In genomic region chr6:9254251-9254650, GRCh38 we compare ENCODE assay signal across 24 cellular contexts.
"Had no signal": no experiment of that assay in that cellular context is flagged by ENCODE, and none has a peak within 500 bp of the region (broad histone marks: within the 10 kb centered on the region; RNA-seq: fewer than 3 reads in every experiment).

No MANE protein-coding gene starts in this region.

- DNase-seq: IMR-90; Karpas-422; KG1; MG63; NCI-H1092; NCI-H1105 treated with DMSO at 0.1 percent for 48 hours; NCI-H1417 treated with DMSO at 0.1 percent for 48 hours; NCI-H146; NCI-H1694 treated with DMSO at 0.1 percent for 48 hours; NCI-H2029; NCI-H2081 treated with DMSO at 0.1 percent for 48 hours; NCI-H2171; NCI-H226; NCI-H446; NCI-H510A; NCI-H524 treated with DMSO at 0.1 percent for 48 hours; NCI-H69; NCI-H774; NK-92 treated with Interleukin-12 subunit alpha and Interleukin-12 subunit beta, amount 100 ng/mL, for 24 hours; PC-3; SHP77 had no signal

- H3K27me3 ChIP-seq: MG63 had no signal

- H3K4me3 ChIP-seq: MG63 had no signal

- H3K9me3 ChIP-seq: MG63 had no signal

- FAIRE-seq: RCC 7860 had no signal

- H3K27ac ChIP-seq: RWPE1 had no signal

- ATAC-seq: PC-3, SK-N-SH treated with all-trans-retinoic acid at 6 μM for 48 hours had no signal

- H3K36me3 ChIP-seq: MG63 had no signal
